ENCODE assay signal across 1 cellular context in genomic region chr12:39442895-39443703, GRCh38.
A peak's percentile ranks its signal among the peaks of the same experiment; 100 is the strongest.
TF ChIP-seq lines count a peak whose summit lies in the region.

Gene KIF21A (minus strand): TSS chr12:39443120. CDS start chr12:39442970, 150 bp downstream.

TF ChIP-seq in K562, 482 proteins besides CTCF, POLR2A, EP300 and RAD21 (continued from another document and continues in another):
- TF ChIP-seq BDP1 (IDR thresholded peaks at IDR 0.05; ENCODE audit: insufficient read depth, insufficient read length), result no peak
- TF ChIP-seq, protein P1, sequence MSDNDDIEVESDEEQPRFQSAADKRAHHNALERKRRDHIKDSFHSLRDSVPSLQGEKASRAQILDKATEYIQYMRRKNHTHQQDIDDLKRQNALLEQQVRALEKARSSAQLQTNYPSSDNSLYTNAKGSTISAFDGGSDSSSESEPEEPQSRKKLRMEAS (CRISPR knock-in tag; IDR thresholded peaks at IDR 0.05), result peak; percentile 45
- TF ChIP-seq NFRKB (IDR thresholded peaks at IDR 0.05; ENCODE audit: low read depth), result 0 out of 2 replicates have a peak, but pooled peaks have one; percentile 24
- peak; percentile 32 for TF ChIP-seq ZFP36 (IDR thresholded peaks at IDR 0.05; ENCODE audit: low read depth, low read length, partially characterized antibody)
- no peak for TF ChIP-seq CBX3 (IDR thresholded peaks at IDR 0.05; ENCODE audit: borderline replicate concordance in 1 of 2, low read length in 2 of 2)
- peak; percentile 78 for TF ChIP-seq ATF7 (IDR thresholded peaks at IDR 0.05)
- no peak for TF ChIP-seq ZNF140 (CRISPR knock-in tag; IDR thresholded peaks at IDR 0.05)
- TF ChIP-seq RUNX1 (IDR thresholded peaks at IDR 0.05; ENCODE audit: low read depth), result no peak
- peak; percentile 95 for TF ChIP-seq ZBTB17 (CRISPR knock-in tag; IDR thresholded peaks at IDR 0.05)
- no peak for TF ChIP-seq ZNF124 (CRISPR knock-in tag; IDR thresholded peaks at IDR 0.05)
- TF ChIP-seq HNRNPH1 (optimal IDR thresholded peaks at IDR 0.05; ENCODE audit: low read depth, low read length), result no peak
- 0 out of 2 replicates have a peak, but pooled peaks have one; percentile 23 for TF ChIP-seq ZNF41 (CRISPR knock-in tag; conservative IDR thresholded peaks at IDR 0.05)
- peak; percentile 61; the same call in 1 of the 2 replicates for TF ChIP-seq ZNF740 (CRISPR knock-in tag; IDR thresholded peaks at IDR 0.05)
- TF ChIP-seq ZNF740 (tag; IDR thresholded peaks at IDR 0.05), result 0 out of 4 replicates have a peak, but pooled peaks of 1 of the 2 experiments have one; percentile 53
- peak; percentile 67 for TF ChIP-seq MTA3 (IDR thresholded peaks at IDR 0.05; ENCODE audit: borderline replicate concordance)
- no peak for TF ChIP-seq FOXA1 (IDR thresholded peaks at IDR 0.05; ENCODE audit: borderline replicate concordance)
- TF ChIP-seq ZNF347 (CRISPR knock-in tag; IDR thresholded peaks at IDR 0.05; ENCODE audit: low read depth), result no peak
- no peak for TF ChIP-seq ZNF668 (CRISPR knock-in tag; IDR thresholded peaks at IDR 0.05)
- TF ChIP-seq CEBPB (tag; IDR thresholded peaks at IDR 0.05), result no peak
- TF ChIP-seq, protein P2, sequence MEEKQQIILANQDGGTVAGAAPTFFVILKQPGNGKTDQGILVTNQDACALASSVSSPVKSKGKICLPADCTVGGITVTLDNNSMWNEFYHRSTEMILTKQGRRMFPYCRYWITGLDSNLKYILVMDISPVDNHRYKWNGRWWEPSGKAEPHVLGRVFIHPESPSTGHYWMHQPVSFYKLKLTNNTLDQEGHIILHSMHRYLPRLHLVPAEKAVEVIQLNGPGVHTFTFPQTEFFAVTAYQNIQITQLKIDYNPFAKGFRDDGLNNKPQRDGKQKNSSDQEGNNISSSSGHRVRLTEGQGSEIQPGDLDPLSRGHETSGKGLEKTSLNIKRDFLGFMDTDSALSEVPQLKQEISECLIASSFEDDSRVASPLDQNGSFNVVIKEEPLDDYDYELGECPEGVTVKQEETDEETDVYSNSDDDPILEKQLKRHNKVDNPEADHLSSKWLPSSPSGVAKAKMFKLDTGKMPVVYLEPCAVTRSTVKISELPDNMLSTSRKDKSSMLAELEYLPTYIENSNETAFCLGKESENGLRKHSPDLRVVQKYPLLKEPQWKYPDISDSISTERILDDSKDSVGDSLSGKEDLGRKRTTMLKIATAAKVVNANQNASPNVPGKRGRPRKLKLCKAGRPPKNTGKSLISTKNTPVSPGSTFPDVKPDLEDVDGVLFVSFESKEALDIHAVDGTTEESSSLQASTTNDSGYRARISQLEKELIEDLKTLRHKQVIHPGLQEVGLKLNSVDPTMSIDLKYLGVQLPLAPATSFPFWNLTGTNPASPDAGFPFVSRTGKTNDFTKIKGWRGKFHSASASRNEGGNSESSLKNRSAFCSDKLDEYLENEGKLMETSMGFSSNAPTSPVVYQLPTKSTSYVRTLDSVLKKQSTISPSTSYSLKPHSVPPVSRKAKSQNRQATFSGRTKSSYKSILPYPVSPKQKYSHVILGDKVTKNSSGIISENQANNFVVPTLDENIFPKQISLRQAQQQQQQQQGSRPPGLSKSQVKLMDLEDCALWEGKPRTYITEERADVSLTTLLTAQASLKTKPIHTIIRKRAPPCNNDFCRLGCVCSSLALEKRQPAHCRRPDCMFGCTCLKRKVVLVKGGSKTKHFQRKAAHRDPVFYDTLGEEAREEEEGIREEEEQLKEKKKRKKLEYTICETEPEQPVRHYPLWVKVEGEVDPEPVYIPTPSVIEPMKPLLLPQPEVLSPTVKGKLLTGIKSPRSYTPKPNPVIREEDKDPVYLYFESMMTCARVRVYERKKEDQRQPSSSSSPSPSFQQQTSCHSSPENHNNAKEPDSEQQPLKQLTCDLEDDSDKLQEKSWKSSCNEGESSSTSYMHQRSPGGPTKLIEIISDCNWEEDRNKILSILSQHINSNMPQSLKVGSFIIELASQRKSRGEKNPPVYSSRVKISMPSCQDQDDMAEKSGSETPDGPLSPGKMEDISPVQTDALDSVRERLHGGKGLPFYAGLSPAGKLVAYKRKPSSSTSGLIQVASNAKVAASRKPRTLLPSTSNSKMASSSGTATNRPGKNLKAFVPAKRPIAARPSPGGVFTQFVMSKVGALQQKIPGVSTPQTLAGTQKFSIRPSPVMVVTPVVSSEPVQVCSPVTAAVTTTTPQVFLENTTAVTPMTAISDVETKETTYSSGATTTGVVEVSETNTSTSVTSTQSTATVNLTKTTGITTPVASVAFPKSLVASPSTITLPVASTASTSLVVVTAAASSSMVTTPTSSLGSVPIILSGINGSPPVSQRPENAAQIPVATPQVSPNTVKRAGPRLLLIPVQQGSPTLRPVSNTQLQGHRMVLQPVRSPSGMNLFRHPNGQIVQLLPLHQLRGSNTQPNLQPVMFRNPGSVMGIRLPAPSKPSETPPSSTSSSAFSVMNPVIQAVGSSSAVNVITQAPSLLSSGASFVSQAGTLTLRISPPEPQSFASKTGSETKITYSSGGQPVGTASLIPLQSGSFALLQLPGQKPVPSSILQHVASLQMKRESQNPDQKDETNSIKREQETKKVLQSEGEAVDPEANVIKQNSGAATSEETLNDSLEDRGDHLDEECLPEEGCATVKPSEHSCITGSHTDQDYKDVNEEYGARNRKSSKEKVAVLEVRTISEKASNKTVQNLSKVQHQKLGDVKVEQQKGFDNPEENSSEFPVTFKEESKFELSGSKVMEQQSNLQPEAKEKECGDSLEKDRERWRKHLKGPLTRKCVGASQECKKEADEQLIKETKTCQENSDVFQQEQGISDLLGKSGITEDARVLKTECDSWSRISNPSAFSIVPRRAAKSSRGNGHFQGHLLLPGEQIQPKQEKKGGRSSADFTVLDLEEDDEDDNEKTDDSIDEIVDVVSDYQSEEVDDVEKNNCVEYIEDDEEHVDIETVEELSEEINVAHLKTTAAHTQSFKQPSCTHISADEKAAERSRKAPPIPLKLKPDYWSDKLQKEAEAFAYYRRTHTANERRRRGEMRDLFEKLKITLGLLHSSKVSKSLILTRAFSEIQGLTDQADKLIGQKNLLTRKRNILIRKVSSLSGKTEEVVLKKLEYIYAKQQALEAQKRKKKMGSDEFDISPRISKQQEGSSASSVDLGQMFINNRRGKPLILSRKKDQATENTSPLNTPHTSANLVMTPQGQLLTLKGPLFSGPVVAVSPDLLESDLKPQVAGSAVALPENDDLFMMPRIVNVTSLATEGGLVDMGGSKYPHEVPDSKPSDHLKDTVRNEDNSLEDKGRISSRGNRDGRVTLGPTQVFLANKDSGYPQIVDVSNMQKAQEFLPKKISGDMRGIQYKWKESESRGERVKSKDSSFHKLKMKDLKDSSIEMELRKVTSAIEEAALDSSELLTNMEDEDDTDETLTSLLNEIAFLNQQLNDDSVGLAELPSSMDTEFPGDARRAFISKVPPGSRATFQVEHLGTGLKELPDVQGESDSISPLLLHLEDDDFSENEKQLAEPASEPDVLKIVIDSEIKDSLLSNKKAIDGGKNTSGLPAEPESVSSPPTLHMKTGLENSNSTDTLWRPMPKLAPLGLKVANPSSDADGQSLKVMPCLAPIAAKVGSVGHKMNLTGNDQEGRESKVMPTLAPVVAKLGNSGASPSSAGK (IDR thresholded peaks at IDR 0.05), result peak; percentile 61
- no peak for TF ChIP-seq ZNF444 (CRISPR knock-in tag; IDR thresholded peaks at IDR 0.05)
- TF ChIP-seq FIP1L1 (IDR thresholded peaks at IDR 0.05; ENCODE audit: low read depth, low read length, poor library complexity, severe bottlenecking), result peak; percentile 20
- TF ChIP-seq ZNF263 (CRISPR knock-in tag; IDR thresholded peaks at IDR 0.05; ENCODE audit: borderline replicate concordance), result 0 out of 2 replicates have a peak, but pooled peaks have one; percentile 12
- no peak for TF ChIP-seq ZC3H8 (IDR thresholded peaks at IDR 0.05)
- TF ChIP-seq TEAD4 (IDR thresholded peaks at IDR 0.05; ENCODE audit: low read length), result no peak
- no peak for TF ChIP-seq TEAD4 (CRISPR knock-in tag; IDR thresholded peaks at IDR 0.05; ENCODE audit: borderline replicate concordance)
- peak; percentile 89 for TF ChIP-seq CTCFL (IDR thresholded peaks at IDR 0.05; ENCODE audit: borderline replicate concordance, insufficient read depth, low read depth, low read length, poor library complexity, severe bottlenecking)
- no peak for TF ChIP-seq BMI1 (IDR thresholded peaks at IDR 0.05; ENCODE audit: low read length)
- no peak for TF ChIP-seq KHSRP (IDR thresholded peaks at IDR 0.05)
- no peak for TF ChIP-seq CLOCK (CRISPR knock-in tag; IDR thresholded peaks at IDR 0.05; ENCODE audit: borderline replicate concordance)
- no peak for TF ChIP-seq PPARD (CRISPR knock-in tag; IDR thresholded peaks at IDR 0.05)
- TF ChIP-seq, protein P3, sequence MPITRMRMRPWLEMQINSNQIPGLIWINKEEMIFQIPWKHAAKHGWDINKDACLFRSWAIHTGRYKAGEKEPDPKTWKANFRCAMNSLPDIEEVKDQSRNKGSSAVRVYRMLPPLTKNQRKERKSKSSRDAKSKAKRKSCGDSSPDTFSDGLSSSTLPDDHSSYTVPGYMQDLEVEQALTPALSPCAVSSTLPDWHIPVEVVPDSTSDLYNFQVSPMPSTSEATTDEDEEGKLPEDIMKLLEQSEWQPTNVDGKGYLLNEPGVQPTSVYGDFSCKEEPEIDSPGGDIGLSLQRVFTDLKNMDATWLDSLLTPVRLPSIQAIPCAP (CRISPR knock-in tag; IDR thresholded peaks at IDR 0.05; ENCODE audit: borderline replicate concordance), result no peak
- TF ChIP-seq SMARCB1 (IDR thresholded peaks at IDR 0.05; ENCODE audit: insufficient read length, low read depth), result no peak
- TF ChIP-seq SETDB1 (IDR thresholded peaks at IDR 0.05; ENCODE audit: low read length), result no peak
- peak; percentile 98 for TF ChIP-seq CTBP1 (IDR thresholded peaks at IDR 0.05; ENCODE audit: borderline replicate concordance)
- TF ChIP-seq, protein P4, sequence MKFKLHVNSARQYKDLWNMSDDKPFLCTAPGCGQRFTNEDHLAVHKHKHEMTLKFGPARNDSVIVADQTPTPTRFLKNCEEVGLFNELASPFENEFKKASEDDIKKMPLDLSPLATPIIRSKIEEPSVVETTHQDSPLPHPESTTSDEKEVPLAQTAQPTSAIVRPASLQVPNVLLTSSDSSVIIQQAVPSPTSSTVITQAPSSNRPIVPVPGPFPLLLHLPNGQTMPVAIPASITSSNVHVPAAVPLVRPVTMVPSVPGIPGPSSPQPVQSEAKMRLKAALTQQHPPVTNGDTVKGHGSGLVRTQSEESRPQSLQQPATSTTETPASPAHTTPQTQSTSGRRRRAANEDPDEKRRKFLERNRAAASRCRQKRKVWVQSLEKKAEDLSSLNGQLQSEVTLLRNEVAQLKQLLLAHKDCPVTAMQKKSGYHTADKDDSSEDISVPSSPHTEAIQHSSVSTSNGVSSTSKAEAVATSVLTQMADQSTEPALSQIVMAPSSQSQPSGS (CRISPR knock-in tag; IDR thresholded peaks at IDR 0.05), result no peak
- TF ChIP-seq CREBBP (IDR thresholded peaks at IDR 0.05; ENCODE audit: low read depth, low read length), result no peak
- no peak for TF ChIP-seq WHSC1 (IDR thresholded peaks at IDR 0.05; ENCODE audit: low read length)
- peak; percentile 96 for TF ChIP-seq UBTF (IDR thresholded peaks at IDR 0.05; ENCODE audit: borderline replicate concordance in 1 of 2, low read depth in 2 of 2, low read length in 2 of 2)
